In genomic region chr6:145254649-145255401, GRCh38 we compare ENCODE assay signal across 27 cellular contexts.
"Had no signal": no experiment of that assay in that cellular context is flagged by ENCODE, and none has a peak within 500 bp of the region (broad histone marks: within the 10 kb centered on the region; RNA-seq: fewer than 3 reads in every experiment).

No MANE protein-coding gene starts in this region.

- ATAC-seq: natural killer cell, sciatic nerve, upper lobe of right lung had no signal

- H3K27ac Mint-ChIP-seq: mesothelial cell of epicardium; natural killer cell; nephron progenitor cell; neural progenitor cell; progenitor cell of endocrine pancreas; stimulated activated naive CD8-positive, alpha-beta T cell treated with anti-CD3 and anti-CD28 coated beads, Interleukin-15, Interleukin-2, amounts not matched to agents 100 ng/mL and 50 ng/mL, for 24 hours had no signal

- H3K9me3 Mint-ChIP-seq: mesothelial cell of epicardium; nephron progenitor cell; neural progenitor cell; stimulated activated naive CD8-positive, alpha-beta T cell treated with anti-CD3 and anti-CD28 coated beads, Interleukin-15, Interleukin-2, amounts not matched to agents 100 ng/mL and 50 ng/mL, for 24 hours had no signal

- H3K27me3 Mint-ChIP-seq: naive B cell, progenitor cell of endocrine pancreas had no signal

- H3K79me2 ChIP-seq: hepatocyte had no signal

- H3K9me3 ChIP-seq: left ventricle myocardium inferior, neutrophil, right atrium auricular region, suprapubic skin, thoracic aorta, tibial artery, upper lobe of right lung had no signal

- DNase-seq: islet precursor cell; left ventricle myocardium inferior; mesendoderm; naive B cell; natural killer cell; nephron progenitor cell; occipital lobe; stimulated activated CD4-positive, alpha-beta T cell treated with anti-CD3 and anti-CD28 coated beads, Interleukin-12 subunit alpha, Interleukin-12 subunit beta, amount 100 ng/mL, for 4 hours; stimulated activated CD4-positive, alpha-beta T cell treated with anti-CD3 and anti-CD28 coated beads, Interleukin-15, amount 100 ng/mL, for 24 hours; stimulated activated CD4-positive, alpha-beta T cell treated with anti-CD3 and anti-CD28 coated beads, Interleukin-2, amount 100 ng/mL, for 24 hours; stimulated activated CD4-positive, alpha-beta T cell treated with anti-CD3 and anti-CD28 coated beads, Interleukin-4, amount 100 ng/mL, for 1 hour; stimulated activated naive CD4-positive, alpha-beta T cell; tibial artery; trophoblast cell; upper lobe of right lung had no signal

- H3K36me3 Mint-ChIP-seq: mesothelial cell of epicardium, naive B cell, natural killer cell, neural progenitor cell had no signal

- H3K4me1 Mint-ChIP-seq: mesothelial cell of epicardium, naive B cell, natural killer cell, neural progenitor cell had no signal

- H3K4me3 ChIP-seq: hepatocyte, left ventricle myocardium inferior, lung, neural progenitor cell, right atrium auricular region, skin epidermis, suprapubic skin, thoracic aorta, tibial artery, upper lobe of right lung had no signal

- H3K4me3 Mint-ChIP-seq: mesothelial cell of epicardium; naive B cell; natural killer cell; nephron progenitor cell; neural progenitor cell; stimulated activated naive CD8-positive, alpha-beta T cell treated with anti-CD3 and anti-CD28 coated beads, Interleukin-15, Interleukin-2, amounts not matched to agents 100 ng/mL and 50 ng/mL, for 24 hours had no signal

- H3K9ac ChIP-seq: neural progenitor cell had no signal

- H3K4me2 ChIP-seq: hepatocyte, neural progenitor cell had no signal

- H3K27me3 ChIP-seq: hepatocyte, neural progenitor cell, neutrophil, right atrium auricular region, suprapubic skin, tibial artery, upper lobe of right lung had no signal

- H2AFZ ChIP-seq: hepatocyte, neural progenitor cell had no signal

- H3K27ac ChIP-seq: hepatocyte, left ventricle myocardium inferior, neural progenitor cell, neutrophil, right atrium auricular region, skin epidermis, suprapubic skin, thoracic aorta, tibial artery, upper lobe of right lung had no signal

- H3K4me1 ChIP-seq: left ventricle myocardium inferior, neural progenitor cell, right atrium auricular region, suprapubic skin, tibial artery, upper lobe of right lung had no signal

- H3K36me3 ChIP-seq: left ventricle myocardium inferior, neural progenitor cell, neutrophil, right atrium auricular region, suprapubic skin, thoracic aorta, tibial artery, upper lobe of right lung had no signal
